14 cellular contexts compared by ENCODE assay signal in the genomic region with DNA sequence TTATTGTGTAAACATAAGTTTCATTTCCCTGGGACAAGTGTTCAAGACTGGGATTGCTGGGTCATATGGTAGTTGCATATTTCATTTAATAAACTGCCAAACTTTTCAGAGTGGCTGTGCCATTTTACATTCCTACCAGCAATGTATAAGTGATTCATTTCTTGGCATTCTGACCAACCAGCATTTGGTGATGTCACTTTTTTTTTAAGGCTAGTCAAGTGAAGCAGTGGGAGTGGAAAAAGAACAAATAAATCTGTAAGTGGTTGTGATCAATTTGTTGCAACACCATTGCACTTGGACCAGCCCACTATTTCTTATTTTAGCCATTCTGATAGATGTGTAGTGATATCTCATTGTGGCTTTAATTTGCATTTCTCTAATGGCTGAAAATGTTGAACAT. TPM values are rescaled to one million over a fixed set of nuclear protein-coding genes. Genes with fewer than 3 reads are reported as not detected.
DNase-seq lines count a peak whose midpoint lies in the region; ATAC-seq and TF ChIP-seq lines count a peak whose summit lies in the region.
"Had no signal": no experiment of that assay in that cellular context is flagged by ENCODE, and none has a peak within 500 bp of the region (broad histone marks: within the 10 kb centered on the region; RNA-seq: fewer than 3 reads in every experiment).

No MANE protein-coding gene starts in this region.

- H3K4me2 ChIP-seq in mammary epithelial cell (ENCODE audit: insufficient read depth, low read depth, low read length), result no peak overlapping the region
- no peak overlapping the region for H3K4me2 ChIP-seq in mesenchymal stem cell (ENCODE audit: low read length, poor library complexity, severe bottlenecking)
- no peak overlapping the region for H3K4me2 ChIP-seq in mesendoderm (ENCODE audit: low read length)

- H2BK120ac ChIP-seq in mesenchymal stem cell (ENCODE audit: low read depth, low read length), result no peak overlapping the region
- H2BK120ac ChIP-seq in mesendoderm (ENCODE audit: low read depth, low read length), result no peak overlapping the region

- peak; percentile 7 to 22 for TF ChIP-seq CTCF in mammary epithelial cell (conservative IDR thresholded peaks at IDR 0.05 in 1 of 2, IDR thresholded peaks at IDR 0.05 in 1 of 2; ENCODE audit: extremely low read depth in 1 of 2, insufficient read depth in 1 of 2, low read depth in 1 of 2, low read length in 2 of 2)
- no peak for TF ChIP-seq CTCF in testis (IDR thresholded peaks at IDR 0.05)

- H4K91ac ChIP-seq in mesenchymal stem cell (ENCODE audit: low read length), result no peak overlapping the region

- H3K9me3 ChIP-seq in mammary epithelial cell (replicated peaks; ENCODE audit: insufficient read depth, low read length) (no peaks in the 10 kb centered on the region), mesenchymal stem cell (ENCODE audit: control insufficient read depth, low read length) (no peaks in the 10 kb centered on the region), testis (no peaks in the 10 kb centered on the region)
- H3K9me3 ChIP-seq: prostate gland had no signal

- no peak overlapping the region for H3K4me3 ChIP-seq in mammary epithelial cell (replicated peaks in 1 of 3; ENCODE audit: insufficient read depth in 1 of 3, low read depth in 2 of 3, low read length in 3 of 3)
- H3K4me3 ChIP-seq in mesenchymal stem cell (ENCODE audit: insufficient read depth in 1 of 2, low read depth in 1 of 2, low read length in 2 of 2), result no peak overlapping the region
- H3K4me3 ChIP-seq in testis, result no peak overlapping the region
- no peak overlapping the region for H3K4me3 ChIP-seq in mesendoderm (ENCODE audit: low read length)
- H3K4me3 ChIP-seq: prostate gland had no signal

- no peak overlapping the region for H3K56ac ChIP-seq in mesendoderm (ENCODE audit: low read length)

- no peak overlapping the region for H2BK12ac ChIP-seq in mesenchymal stem cell (ENCODE audit: low read length in 2 of 2)

- H3K14ac ChIP-seq in mesenchymal stem cell (ENCODE audit: low read length in 2 of 2), result no peak overlapping the region

- H3K23ac ChIP-seq in mesenchymal stem cell (ENCODE audit: low read length in 2 of 2) (no peak overlapping the region), mesendoderm (ENCODE audit: low read length) (no peak overlapping the region)

- H3K36me3 ChIP-seq in mammary epithelial cell (ENCODE audit: insufficient read depth, low read length) (peaks cover 17% of the 10 kb centered on the region), mesenchymal stem cell (ENCODE audit: control insufficient read depth in 1 of 2, insufficient read depth in 2 of 2, low read depth in 1 of 2, low read length in 2 of 2) (peaks cover 8 to 24% of the 10 kb centered on the region in 2 experiments), testis (ENCODE audit: low read depth, missing control alignments) (no peaks in the 10 kb centered on the region), mesendoderm (ENCODE audit: control insufficient read depth, insufficient read depth, low read length) (peaks cover 8% of the 10 kb centered on the region)
- H3K36me3 ChIP-seq: prostate gland had no signal

- no peak overlapping the region for H2AK5ac ChIP-seq in mesenchymal stem cell (ENCODE audit: low read length, severe bottlenecking)
- H2AK5ac ChIP-seq in mesendoderm (ENCODE audit: low read length), result no peak overlapping the region

- dilution Hi-C loops in mammary epithelial cell (cut with HindIII; ENCODE audit: low sequenced_read_pairs), result no loop called here

- H3K4me1 ChIP-seq in mammary epithelial cell (ENCODE audit: insufficient read depth, low read length) (peaks cover 17% of the 10 kb centered on the region), mesenchymal stem cell (ENCODE audit: control insufficient read depth, insufficient read depth, low read depth, low read length) (peaks cover 6% of the 10 kb centered on the region), testis (peaks cover 4% of the 10 kb centered on the region), mesendoderm (ENCODE audit: control insufficient read depth, low read depth, low read length) (peaks cover 4% of the 10 kb centered on the region)
- H3K4me1 ChIP-seq: prostate gland had no signal

- no peak overlapping the region for H3K18ac ChIP-seq in mesenchymal stem cell (ENCODE audit: low read depth in 1 of 2, low read length in 2 of 2)
- H3K18ac ChIP-seq in mesendoderm (ENCODE audit: low read length), result no peak overlapping the region

- H4K20me1 ChIP-seq in mammary epithelial cell (ENCODE audit: insufficient read depth, low read length), result no peaks in the 10 kb centered on the region

- in situ Hi-C loops in mammary epithelial cell (cut with MboI; ENCODE audit: low sequenced_read_pairs in 2 of 2), result no loop called here

- H4K5ac ChIP-seq in mesendoderm (ENCODE audit: low read length), result no peak overlapping the region

- H2AFZ ChIP-seq in mammary epithelial cell (ENCODE audit: low read depth, low read length), result no peak overlapping the region
- H2AFZ ChIP-seq in mesenchymal stem cell (ENCODE audit: low read depth, low read length), result no peak overlapping the region

- H4K8ac ChIP-seq in mesenchymal stem cell (ENCODE audit: low read length) (no peak overlapping the region), mesendoderm (ENCODE audit: low read depth, low read length) (no peak overlapping the region)

- CTCF ChIA-PET in mammary epithelial cell (lab: Charles Lee; ENCODE audit: low non-redundant PET), result no interaction called here

- no TSS peak for BruUV-seq in mammary epithelial cell (replicated peaks; lab: Mats Ljungman, UMichigan)

- no peak for ATAC-seq in HG03520 (IDR thresholded peaks at IDR 0.05; ENCODE audit: unreplicated experiment)
- ATAC-seq: effector memory CD8-positive, alpha-beta T cell; left cardiac atrium had no signal

- peak; percentile 94 for DNase-seq in ELR (ENCODE audit: low read depth)
- peak; percentile 62 for DNase-seq in NCI-H2029 (lab: John Stamatoyannopoulos, UW)
- DNase-seq in mammary epithelial cell, result peak; percentile 75
- DNase-seq in mesenchymal stem cell, result peak; percentile 84
- no peak for DNase-seq in testis
- DNase-seq in mesendoderm, result no peak
- no peak for DNase-seq in germinal center (ENCODE audit: low spot score)
- DNase-seq: activated naive CD4-positive, alpha-beta T cell treated with anti-CD3 and anti-CD28 coated beads, Interleukin-2, amount 10 ng/mL, durations not matched to agents 7 days and 5 days; effector memory CD8-positive, alpha-beta T cell; GF-D8; left cardiac atrium; WERI-Rb-1 had no signal

- H3K27ac ChIP-seq in mammary epithelial cell (ENCODE audit: insufficient read depth, low read depth, low read length) (no peak overlapping the region), mesenchymal stem cell (ENCODE audit: low read length, poor library complexity, severe bottlenecking) (no peak overlapping the region), testis (no peak overlapping the region), mesendoderm (ENCODE audit: low read depth, low read length) (no peak overlapping the region)
- H3K27ac ChIP-seq: prostate gland, WERI-Rb-1 had no signal

- H3K79me2 ChIP-seq in mammary epithelial cell (ENCODE audit: insufficient read depth, low read length) (peaks cover 16% of the 10 kb centered on the region), mesendoderm (ENCODE audit: control insufficient read depth, insufficient read depth, low read length) (no peaks in the 10 kb centered on the region)

- H3K79me1 ChIP-seq in mesenchymal stem cell (replicated peaks; ENCODE audit: low read length, poor library complexity, severe bottlenecking), result peaks cover 4% of the 10 kb centered on the region
- H3K79me1 ChIP-seq in mesendoderm (ENCODE audit: low read length), result no peaks in the 10 kb centered on the region

- intact Hi-C loops in mammary epithelial cell (cut with micrococcal nuclease), result loop anchor here (5.0 kb wide), 1 partner anchor 37 kb away; the partner anchor contains the start of gene POLR1B
- intact Hi-C loops in testis (cut with DNase I; ENCODE audit: low total_unique reads), result no loop called here

- no peak overlapping the region for H3K4ac ChIP-seq in mesenchymal stem cell (ENCODE audit: low read depth in 1 of 2, low read length in 2 of 2)
- H3K4ac ChIP-seq in mesendoderm (ENCODE audit: low read depth, low read length), result no peak overlapping the region

- H3K27me3 ChIP-seq in mammary epithelial cell (ENCODE audit: insufficient read depth, low read length), result no peaks in the 10 kb centered on the region
- H3K27me3 ChIP-seq in mesenchymal stem cell (ENCODE audit: control insufficient read depth in 1 of 2, insufficient read depth in 1 of 2, low read length in 2 of 2), result no peaks in the 10 kb centered on the region
- H3K27me3 ChIP-seq in testis, result no peaks in the 10 kb centered on the region
- H3K27me3 ChIP-seq in mesendoderm (ENCODE audit: insufficient read depth, low read length, poor library complexity), result no peaks in the 10 kb centered on the region

- TF ChIP-seq POLR2A in testis (IDR thresholded peaks at IDR 0.05), result no peak

- no peak overlapping the region for H2BK15ac ChIP-seq in mesenchymal stem cell (ENCODE audit: low read depth, poor library complexity, severe bottlenecking)
- H2BK15ac ChIP-seq in mesendoderm (replicated peaks; ENCODE audit: low read depth), result no peak overlapping the region

- H3K9ac ChIP-seq in mammary epithelial cell (ENCODE audit: insufficient read depth, low read length) (no peak overlapping the region), mesenchymal stem cell (ENCODE audit: low read length) (no peak overlapping the region), mesendoderm (ENCODE audit: low read length) (no peak overlapping the region)

- H2BK5ac ChIP-seq in mesenchymal stem cell (ENCODE audit: low read depth, low read length, poor library complexity, severe bottlenecking), result no peak overlapping the region
- no peak overlapping the region for H2BK5ac ChIP-seq in mesendoderm (ENCODE audit: low read length)

RNA-seq across cellular contexts. Expression of gene CHCHD5, which starts 5.1 kb away (rescaled TPM):
- total RNA-seq in mammary epithelial cell (10 to 100 TPM; 10.2 to 42.6 TPM), testis (10 to 100 TPM; 49.0 to 51.3 TPM)
- polyA plus RNA-seq in mammary epithelial cell (32.6 TPM), testis (ENCODE audit: insufficient read depth, low read depth, low replicate concordance) (98.9 TPM)
- polyA minus RNA-seq in mammary epithelial cell, result 19.7 TPM
- polyA plus RNA-seq in mesenchymal stem cell (2013, experiment 1 of 2), result 25.0 TPM
- polyA plus RNA-seq in mesenchymal stem cell (2013, experiment 2 of 2), result 24.5 TPM
- polyA plus RNA-seq in mesendoderm (2013, experiment 1 of 2), result 22.8 TPM
- 23.4 TPM for polyA plus RNA-seq in mesendoderm (2013, experiment 2 of 2)

RNA-seq across cellular contexts. Expression of gene POLR1B, which starts 37.0 kb away (rescaled TPM):
- total RNA-seq in mammary epithelial cell (10 to 100 TPM; 23.0 to 41.1 TPM), testis (10 to 100 TPM; 26.9 to 29.8 TPM)
- polyA plus RNA-seq in mammary epithelial cell (17.6 TPM), testis (ENCODE audit: insufficient read depth, low read depth, low replicate concordance) (59.2 TPM)
- 65.0 TPM for polyA minus RNA-seq in mammary epithelial cell
- 4.4 TPM for polyA plus RNA-seq in mesenchymal stem cell (2013, experiment 1 of 2)
- 3.5 TPM for polyA plus RNA-seq in mesenchymal stem cell (2013, experiment 2 of 2)
- 20.0 TPM for polyA plus RNA-seq in mesendoderm (2013, experiment 1 of 2)
- polyA plus RNA-seq in mesendoderm (2013, experiment 2 of 2), result 21.4 TPM

Comparison
In these comparisons a context has a peak if more than half of its experiments do, and no peak if none do; other contexts are left out.
1. DNase-seq: peak in ELR (single experiment), NCI-H2029 (single experiment), mammary epithelial cell (single experiment) and mesenchymal stem cell (single experiment); none in testis (single experiment), mesendoderm (single experiment) and germinal center (single experiment).
2. CTCF ChIP-seq: peak in mammary epithelial cell (2 of 2); none in testis (0 of 3).